Comparison of ENCODE assay signal across 19 cellular contexts in genomic region chr10:77432398-77432797, GRCh38.
"Had no signal": no experiment of that assay in that cellular context is flagged by ENCODE, and none has a peak within 500 bp of the region (broad histone marks: within the 10 kb centered on the region; RNA-seq: fewer than 3 reads in every experiment).

No MANE protein-coding gene starts in this region.

- H3K27me3 ChIP-seq: esophagus muscularis mucosa, gastrocnemius medialis, right atrium auricular region, tibial artery, upper lobe of right lung, vagina had no signal

- H3K4me1 ChIP-seq: right atrium auricular region, upper lobe of right lung, vagina had no signal

- H3K9me3 ChIP-seq: esophagus muscularis mucosa, gastrocnemius medialis, right atrium auricular region, tibial artery, upper lobe of right lung, vagina had no signal

- DNase-seq: effector memory CD8-positive, alpha-beta T cell; gastrocnemius medialis; glutamatergic neuron; kidney glomerular epithelial cell; mammary epithelial cell; naive thymus-derived CD8-positive, alpha-beta T cell; stimulated activated CD4-positive, alpha-beta T cell treated with anti-CD3 and anti-CD28 coated beads, Interleukin-2, amount 100 ng/mL, for 48 hours; tibial artery; upper lobe of right lung had no signal

- ATAC-seq: effector memory CD8-positive, alpha-beta T cell; gastrocnemius medialis; left lobe of liver; naive thymus-derived CD8-positive, alpha-beta T cell; upper lobe of right lung had no signal

- H3K36me3 Mint-ChIP-seq: naive thymus-derived CD8-positive, alpha-beta T cell had no signal

- FAIRE-seq: colon, islet of Langerhans had no signal

- H3K4me2 ChIP-seq: smooth muscle cell had no signal

- H3K4me3 ChIP-seq: esophagus muscularis mucosa, gastrocnemius medialis, right atrium auricular region, smooth muscle cell, tibial artery, upper lobe of right lung, vagina had no signal

- H3K36me3 ChIP-seq: esophagus muscularis mucosa, gastrocnemius medialis, right atrium auricular region, tibial artery, upper lobe of right lung, vagina had no signal

- H3K9me3 Mint-ChIP-seq: dendritic cell treated with granulocyte-macrophage colony-stimulating factor and Interleukin-4, amounts not matched to agents 40 ng/mL and 50 ng/mL, for 4 days; effector memory CD8-positive, alpha-beta T cell; naive thymus-derived CD8-positive, alpha-beta T cell; stimulated activated naive CD8-positive, alpha-beta T cell treated with anti-CD3 and anti-CD28 coated beads, Interleukin-15, Interleukin-2, amounts not matched to agents 100 ng/mL and 50 ng/mL, for 24 hours had no signal

- H3K4me3 Mint-ChIP-seq: dendritic cell treated with granulocyte-macrophage colony-stimulating factor and Interleukin-4, amounts not matched to agents 40 ng/mL and 50 ng/mL, for 4 days; effector memory CD8-positive, alpha-beta T cell; naive thymus-derived CD8-positive, alpha-beta T cell; stimulated activated naive CD8-positive, alpha-beta T cell treated with anti-CD3 and anti-CD28 coated beads, Interleukin-15, Interleukin-2, amounts not matched to agents 100 ng/mL and 50 ng/mL, for 24 hours had no signal

- H3K4me1 Mint-ChIP-seq: naive thymus-derived CD8-positive, alpha-beta T cell had no signal

- H3K27ac ChIP-seq: epithelial cell of prostate, gastrocnemius medialis, right atrium auricular region, tibial artery, upper lobe of right lung, vagina had no signal

- H3K27ac Mint-ChIP-seq: dendritic cell treated with granulocyte-macrophage colony-stimulating factor and Interleukin-4, amounts not matched to agents 40 ng/mL and 50 ng/mL, for 4 days; naive thymus-derived CD8-positive, alpha-beta T cell; stimulated activated naive CD8-positive, alpha-beta T cell treated with anti-CD3 and anti-CD28 coated beads, Interleukin-15, Interleukin-2, amounts not matched to agents 100 ng/mL and 50 ng/mL, for 24 hours had no signal
